1 cellular context compared by ENCODE assay signal in genomic region chr20:32902456-32903420, GRCh38.
TF ChIP-seq lines count a peak whose summit lies in the region.

No MANE protein-coding gene starts in this region.

TF ChIP-seq in GM12878, 131 proteins besides CTCF, POLR2A, EP300 and RAD21 (continued from another document):
- TF ChIP-seq PKNOX1 (IDR thresholded peaks at IDR 0.05) (no peak), KLF5 (IDR thresholded peaks at IDR 0.05; ENCODE audit: partially characterized antibody) (no peak), POU2F2 (IDR thresholded peaks at IDR 0.05; ENCODE audit: borderline replicate concordance, low read depth, low read length) (peak; percentile 65; the same call in 1 of the 3 replicates), SMARCA5 (IDR thresholded peaks at IDR 0.05) (0 out of 2 replicates have a peak, but pooled peaks have one; percentile 30), IKZF1 (conservative IDR thresholded peaks at IDR 0.05) (no peak), SMAD1 (IDR thresholded peaks at IDR 0.05; ENCODE audit: low read depth, partially characterized antibody) (no peak), ZBTB4 (CRISPR knock-in tag; IDR thresholded peaks at IDR 0.05) (no peak), SREBF2 (IDR thresholded peaks at IDR 0.05; ENCODE audit: low read length) (no peak), ZSCAN29 (IDR thresholded peaks at IDR 0.05) (no peak), NR2C1 (IDR thresholded peaks at IDR 0.05) (no peak), SUZ12 (IDR thresholded peaks at IDR 0.05; ENCODE audit: unreplicated experiment) (no peak), YBX1 (IDR thresholded peaks at IDR 0.05) (no peak), MTA2 (IDR thresholded peaks at IDR 0.05; ENCODE audit: low read depth) (no peak), ASH2L (IDR thresholded peaks at IDR 0.05; ENCODE audit: borderline replicate concordance, low read depth) (no peak), MYC (IDR thresholded peaks at IDR 0.05; ENCODE audit: insufficient read depth, insufficient read length, insufficient replicate concordance, low read length, severe bottlenecking) (no peak), KAT2A (conservative IDR thresholded peaks at IDR 0.05; ENCODE audit: control insufficient read depth, low read depth, low read length) (no peak), SREBF1 (IDR thresholded peaks at IDR 0.05; ENCODE audit: low read length) (no peak), TBL1XR1 (IDR thresholded peaks at IDR 0.05; ENCODE audit: low read depth, low read length) (no peak), ELK1 (IDR thresholded peaks at IDR 0.05; ENCODE audit: low read depth, low read length) (no peak), IRF5 (IDR thresholded peaks at IDR 0.05; ENCODE audit: borderline replicate concordance) (no peak), BCL3 (IDR thresholded peaks at IDR 0.05; ENCODE audit: borderline replicate concordance, insufficient read depth, low read depth, low read length, poor library complexity, severe bottlenecking) (no peak), BCL11A (IDR thresholded peaks at IDR 0.05; ENCODE audit: low read depth, low read length) (no peak), ETV6 (conservative IDR thresholded peaks at IDR 0.05 in 1 of 2, IDR thresholded peaks at IDR 0.05 in 1 of 2; ENCODE audit: borderline replicate concordance in 1 of 2, low read depth in 1 of 2) (no peak), YY1 (IDR thresholded peaks at IDR 0.05; ENCODE audit: low read depth, low read length) (peak; percentile 87), RAD51 (IDR thresholded peaks at IDR 0.05) (no peak), IRF4 (IDR thresholded peaks at IDR 0.05; ENCODE audit: low read depth, low read length) (peak; percentile 19; the same call in 1 of the 2 replicates), TCF7 (IDR thresholded peaks at IDR 0.05; ENCODE audit: borderline replicate concordance) (no peak), RUNX3 (IDR thresholded peaks at IDR 0.05; ENCODE audit: low read length) (0 out of 2 replicates have a peak, but pooled peaks have one; percentile 20), ZNF217 (IDR thresholded peaks at IDR 0.05) (no peak), USF1 (IDR thresholded peaks at IDR 0.05; ENCODE audit: borderline replicate concordance, extremely low read length, insufficient read depth, low read depth, low read length) (no peak), HDAC2 (IDR thresholded peaks at IDR 0.05) (no peak), NFYA (IDR thresholded peaks at IDR 0.05; ENCODE audit: borderline replicate concordance, low read depth, low read length) (no peak)
- TF ChIP-seq, protein P1, sequence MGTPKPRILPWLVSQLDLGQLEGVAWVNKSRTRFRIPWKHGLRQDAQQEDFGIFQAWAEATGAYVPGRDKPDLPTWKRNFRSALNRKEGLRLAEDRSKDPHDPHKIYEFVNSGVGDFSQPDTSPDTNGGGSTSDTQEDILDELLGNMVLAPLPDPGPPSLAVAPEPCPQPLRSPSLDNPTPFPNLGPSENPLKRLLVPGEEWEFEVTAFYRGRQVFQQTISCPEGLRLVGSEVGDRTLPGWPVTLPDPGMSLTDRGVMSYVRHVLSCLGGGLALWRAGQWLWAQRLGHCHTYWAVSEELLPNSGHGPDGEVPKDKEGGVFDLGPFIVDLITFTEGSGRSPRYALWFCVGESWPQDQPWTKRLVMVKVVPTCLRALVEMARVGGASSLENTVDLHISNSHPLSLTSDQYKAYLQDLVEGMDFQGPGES (IDR thresholded peaks at IDR 0.05): no peak
